Comparison of ENCODE assay signal across 10 cellular contexts in genomic region chr3:43366880-43367279, GRCh38.
"Had no signal": no experiment of that assay in that cellular context is flagged by ENCODE, and none has a peak within 500 bp of the region (broad histone marks: within the 10 kb centered on the region; RNA-seq: fewer than 3 reads in every experiment).

No MANE protein-coding gene starts in this region.

- H3K4me3 ChIP-seq: cardiac muscle cell, dorsolateral prefrontal cortex, pancreas, skin epidermis had no signal

- ATAC-seq: pancreas had no signal

- H3K27ac ChIP-seq: cardiac muscle cell, pancreas had no signal

- H3K27me3 ChIP-seq: cardiac muscle cell, dorsolateral prefrontal cortex, pancreas had no signal

- H3K36me3 ChIP-seq: cardiac muscle cell, pancreas had no signal

- H3K9me3 ChIP-seq: pancreas had no signal

- H3K4me1 ChIP-seq: pancreas had no signal

- DNase-seq: activated CD4-positive, alpha-beta T cell treated with anti-CD3 and anti-CD28 coated beads, Interleukin-2, amount 50 U/mL, for 1 hour; activated T-cell treated with anti-CD3 and anti-CD28 coated beads for 4 hours; dorsolateral prefrontal cortex; endodermal cell; hypothalamus; pancreas; stimulated activated CD4-positive, alpha-beta T cell treated with anti-CD3 and anti-CD28 coated beads, Interleukin-4, amount 100 ng/mL, for 24 hours; stimulated activated naive CD4-positive, alpha-beta T cell had no signal
